Comparison of ENCODE assay signal across 1 cellular context in the genomic region with DNA sequence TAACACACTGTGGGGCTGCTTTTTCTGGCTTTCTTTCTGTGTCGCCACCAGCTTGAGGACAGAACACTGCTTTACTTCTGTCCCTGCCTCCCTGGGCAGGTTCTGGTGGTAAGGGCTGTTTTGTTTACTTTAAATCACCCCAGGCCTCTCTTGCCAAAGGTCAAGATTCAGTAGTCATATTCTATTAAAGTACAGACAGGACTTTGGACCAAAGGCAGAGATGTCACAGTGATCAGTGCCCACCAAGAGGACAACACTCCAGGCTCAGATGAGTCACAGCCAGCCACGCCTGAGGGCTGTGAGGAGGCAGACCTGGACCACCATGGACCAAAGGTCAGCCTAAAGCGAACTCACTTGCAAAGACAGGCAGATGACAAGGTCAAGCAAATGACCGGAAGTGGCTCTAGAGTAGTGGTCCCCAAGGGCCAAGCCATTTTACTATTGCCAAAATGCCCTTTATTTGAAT.
TF ChIP-seq lines count a peak whose summit lies in the region.

No MANE protein-coding gene starts in this region.

TF ChIP-seq in HepG2, 621 proteins besides CTCF, POLR2A, EP300 and RAD21 (continued from another document and continues in another):
- TF ChIP-seq, protein P1, sequence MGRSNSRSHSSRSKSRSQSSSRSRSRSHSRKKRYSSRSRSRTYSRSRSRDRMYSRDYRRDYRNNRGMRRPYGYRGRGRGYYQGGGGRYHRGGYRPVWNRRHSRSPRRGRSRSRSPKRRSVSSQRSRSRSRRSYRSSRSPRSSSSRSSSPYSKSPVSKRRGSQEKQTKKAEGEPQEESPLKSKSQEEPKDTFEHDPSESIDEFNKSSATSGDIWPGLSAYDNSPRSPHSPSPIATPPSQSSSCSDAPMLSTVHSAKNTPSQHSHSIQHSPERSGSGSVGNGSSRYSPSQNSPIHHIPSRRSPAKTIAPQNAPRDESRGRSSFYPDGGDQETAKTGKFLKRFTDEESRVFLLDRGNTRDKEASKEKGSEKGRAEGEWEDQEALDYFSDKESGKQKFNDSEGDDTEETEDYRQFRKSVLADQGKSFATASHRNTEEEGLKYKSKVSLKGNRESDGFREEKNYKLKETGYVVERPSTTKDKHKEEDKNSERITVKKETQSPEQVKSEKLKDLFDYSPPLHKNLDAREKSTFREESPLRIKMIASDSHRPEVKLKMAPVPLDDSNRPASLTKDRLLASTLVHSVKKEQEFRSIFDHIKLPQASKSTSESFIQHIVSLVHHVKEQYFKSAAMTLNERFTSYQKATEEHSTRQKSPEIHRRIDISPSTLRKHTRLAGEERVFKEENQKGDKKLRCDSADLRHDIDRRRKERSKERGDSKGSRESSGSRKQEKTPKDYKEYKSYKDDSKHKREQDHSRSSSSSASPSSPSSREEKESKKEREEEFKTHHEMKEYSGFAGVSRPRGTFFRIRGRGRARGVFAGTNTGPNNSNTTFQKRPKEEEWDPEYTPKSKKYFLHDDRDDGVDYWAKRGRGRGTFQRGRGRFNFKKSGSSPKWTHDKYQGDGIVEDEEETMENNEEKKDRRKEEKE (IDR thresholded peaks at IDR 0.05): no peak
- TF ChIP-seq ZNF3 (CRISPR knock-in tag; IDR thresholded peaks at IDR 0.05) (no peak), SAFB2 (CRISPR knock-in tag; IDR thresholded peaks at IDR 0.05; ENCODE audit: borderline replicate concordance, low read depth) (no peak), NAIF1 (CRISPR knock-in tag; IDR thresholded peaks at IDR 0.05; ENCODE audit: borderline replicate concordance) (no peak), HCFC1 (IDR thresholded peaks at IDR 0.05; ENCODE audit: low read depth, low read length) (no peak), GZF1 (CRISPR knock-in tag; IDR thresholded peaks at IDR 0.05) (no peak), ZNF326 (CRISPR knock-in tag; IDR thresholded peaks at IDR 0.05; ENCODE audit: borderline replicate concordance) (no peak), ZNF556 (CRISPR knock-in tag; IDR thresholded peaks at IDR 0.05; ENCODE audit: borderline replicate concordance) (no peak; the same call in 1 of the 2 replicates), FIP1L1 (IDR thresholded peaks at IDR 0.05; ENCODE audit: borderline replicate concordance, insufficient read depth, low read depth, low read length) (no peak), ZBTB7B (CRISPR knock-in tag; IDR thresholded peaks at IDR 0.05) (peak; percentile 99), RXRB (CRISPR knock-in tag; IDR thresholded peaks at IDR 0.05; ENCODE audit: borderline replicate concordance) (peak; percentile 88), ZNF546 (CRISPR knock-in tag; conservative IDR thresholded peaks at IDR 0.05) (no peak), PHF8 (CRISPR knock-in tag; IDR thresholded peaks at IDR 0.05) (no peak), RARA (CRISPR knock-in tag; IDR thresholded peaks at IDR 0.05) (peak; percentile 89), KDM5B (CRISPR knock-in tag; IDR thresholded peaks at IDR 0.05; ENCODE audit: borderline replicate concordance) (0 out of 2 replicates have a peak, but pooled peaks have one; percentile 27), SMARCE1 (IDR thresholded peaks at IDR 0.05; ENCODE audit: borderline replicate concordance) (no peak), PHF21A (CRISPR knock-in tag; IDR thresholded peaks at IDR 0.05) (peak; percentile 87), KAT8 (CRISPR knock-in tag; IDR thresholded peaks at IDR 0.05) (peak; percentile 62; the same call in 1 of the 2 replicates), KLF15 (CRISPR knock-in tag; IDR thresholded peaks at IDR 0.05; ENCODE audit: borderline replicate concordance) (no peak), ZMYM3 (CRISPR knock-in tag; IDR thresholded peaks at IDR 0.05) (peak; percentile 74), TBX3 (IDR thresholded peaks at IDR 0.05; ENCODE audit: borderline replicate concordance) (no peak), GPN1 (CRISPR knock-in tag; IDR thresholded peaks at IDR 0.05; ENCODE audit: borderline replicate concordance) (no peak), TAF15 (IDR thresholded peaks at IDR 0.05; ENCODE audit: low read depth, low read length, poor library complexity, severe bottlenecking) (no peak), MEIS1 (CRISPR knock-in tag; IDR thresholded peaks at IDR 0.05; ENCODE audit: borderline replicate concordance) (no peak), KLF12 (CRISPR knock-in tag; IDR thresholded peaks at IDR 0.05; ENCODE audit: borderline replicate concordance) (no peak), RAD51 (IDR thresholded peaks at IDR 0.05; ENCODE audit: borderline replicate concordance) (no peak), RNF219 (CRISPR knock-in tag; IDR thresholded peaks at IDR 0.05) (no peak), CENPT (CRISPR knock-in tag; IDR thresholded peaks at IDR 0.05; ENCODE audit: low read depth) (no peak), ZNF136 (CRISPR knock-in tag; IDR thresholded peaks at IDR 0.05; ENCODE audit: low read depth) (no peak), NFE2L2 (IDR thresholded peaks at IDR 0.05; ENCODE audit: low read length) (no peak), AKAP8 (CRISPR knock-in tag; IDR thresholded peaks at IDR 0.05) (peak; percentile 59; the same call in 1 of the 2 replicates), ZNF564 (CRISPR knock-in tag; IDR thresholded peaks at IDR 0.05) (no peak), EED (CRISPR knock-in tag; IDR thresholded peaks at IDR 0.05) (no peak), WIZ (CRISPR knock-in tag; IDR thresholded peaks at IDR 0.05) (peak; percentile 67; the same call in 1 of the 2 replicates), MAFF (IDR thresholded peaks at IDR 0.05; ENCODE audit: low read depth, low read length) (no peak), YEATS2 (CRISPR knock-in tag; IDR thresholded peaks at IDR 0.05; ENCODE audit: borderline replicate concordance) (no peak), SAP130 (CRISPR knock-in tag; IDR thresholded peaks at IDR 0.05; ENCODE audit: low read depth) (peak; percentile 69), MTF2 (CRISPR knock-in tag; IDR thresholded peaks at IDR 0.05; ENCODE audit: borderline replicate concordance) (no peak), SYNCRIP (IDR thresholded peaks at IDR 0.05; ENCODE audit: insufficient read depth, low read depth, low read length) (no peak), ZNF879 (CRISPR knock-in tag; IDR thresholded peaks at IDR 0.05) (no peak), SOX13 (IDR thresholded peaks at IDR 0.05) (no peak), SOX13 (CRISPR knock-in tag; conservative IDR thresholded peaks at IDR 0.05 in 1 of 2, IDR thresholded peaks at IDR 0.05 in 1 of 2) (peak in 1 of 2 experiments; percentile 79; a peak in 2 of 4 replicates), ETV5 (CRISPR knock-in tag; IDR thresholded peaks at IDR 0.05; ENCODE audit: borderline replicate concordance) (peak; percentile 77; the same call in 1 of the 2 replicates), U2AF1 (optimal IDR thresholded peaks at IDR 0.05; ENCODE audit: low read depth, low read length) (no peak), ZNF317 (CRISPR knock-in tag; IDR thresholded peaks at IDR 0.05) (peak; percentile 83), ZNF350 (CRISPR knock-in tag; IDR thresholded peaks at IDR 0.05; ENCODE audit: borderline replicate concordance, low read depth) (no peak; the same call in 1 of the 2 replicates), ZNF512 (CRISPR knock-in tag; IDR thresholded peaks at IDR 0.05) (no peak), ZFP1 (CRISPR knock-in tag; IDR thresholded peaks at IDR 0.05) (no peak), ZNF331 (CRISPR knock-in tag; IDR thresholded peaks at IDR 0.05) (0 out of 2 replicates have a peak, but pooled peaks have one; percentile 16), KLF16 (CRISPR knock-in tag; IDR thresholded peaks at IDR 0.05) (peak in 1 of 2 experiments; percentile 72; a peak in 1 of 4 replicates), DPF2 (CRISPR knock-in tag; IDR thresholded peaks at IDR 0.05; ENCODE audit: borderline replicate concordance, low read depth) (peak; percentile 37; the same call in 1 of the 2 replicates), MIXL1 (CRISPR knock-in tag; IDR thresholded peaks at IDR 0.05) (peak; percentile 50), ZNF772 (CRISPR knock-in tag; IDR thresholded peaks at IDR 0.05) (peak; percentile 12; the same call in 1 of the 2 replicates), TARDBP (CRISPR knock-in tag; IDR thresholded peaks at IDR 0.05) (peak; percentile 83; the same call in 1 of the 2 replicates), ZFP82 (CRISPR knock-in tag; IDR thresholded peaks at IDR 0.05; ENCODE audit: borderline replicate concordance) (no peak), ZSCAN9 (CRISPR knock-in tag; IDR thresholded peaks at IDR 0.05; ENCODE audit: borderline replicate concordance) (peak; percentile 85; the same call in 1 of the 2 replicates), NCOR1 (IDR thresholded peaks at IDR 0.05; ENCODE audit: borderline replicate concordance, low read length) (peak; percentile 95)
- TF ChIP-seq, protein P2, sequence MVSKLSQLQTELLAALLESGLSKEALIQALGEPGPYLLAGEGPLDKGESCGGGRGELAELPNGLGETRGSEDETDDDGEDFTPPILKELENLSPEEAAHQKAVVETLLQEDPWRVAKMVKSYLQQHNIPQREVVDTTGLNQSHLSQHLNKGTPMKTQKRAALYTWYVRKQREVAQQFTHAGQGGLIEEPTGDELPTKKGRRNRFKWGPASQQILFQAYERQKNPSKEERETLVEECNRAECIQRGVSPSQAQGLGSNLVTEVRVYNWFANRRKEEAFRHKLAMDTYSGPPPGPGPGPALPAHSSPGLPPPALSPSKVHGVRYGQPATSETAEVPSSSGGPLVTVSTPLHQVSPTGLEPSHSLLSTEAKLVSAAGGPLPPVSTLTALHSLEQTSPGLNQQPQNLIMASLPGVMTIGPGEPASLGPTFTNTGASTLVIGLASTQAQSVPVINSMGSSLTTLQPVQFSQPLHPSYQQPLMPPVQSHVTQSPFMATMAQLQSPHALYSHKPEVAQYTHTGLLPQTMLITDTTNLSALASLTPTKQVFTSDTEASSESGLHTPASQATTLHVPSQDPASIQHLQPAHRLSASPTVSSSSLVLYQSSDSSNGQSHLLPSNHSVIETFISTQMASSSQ (IDR thresholded peaks at IDR 0.05; ENCODE audit: low read depth): 0 out of 2 replicates have a peak, but pooled peaks have one; percentile 24
- TF ChIP-seq, protein P2 (CRISPR knock-in tag; IDR thresholded peaks at IDR 0.05; ENCODE audit: borderline replicate concordance): no peak
- TF ChIP-seq, protein P3, sequence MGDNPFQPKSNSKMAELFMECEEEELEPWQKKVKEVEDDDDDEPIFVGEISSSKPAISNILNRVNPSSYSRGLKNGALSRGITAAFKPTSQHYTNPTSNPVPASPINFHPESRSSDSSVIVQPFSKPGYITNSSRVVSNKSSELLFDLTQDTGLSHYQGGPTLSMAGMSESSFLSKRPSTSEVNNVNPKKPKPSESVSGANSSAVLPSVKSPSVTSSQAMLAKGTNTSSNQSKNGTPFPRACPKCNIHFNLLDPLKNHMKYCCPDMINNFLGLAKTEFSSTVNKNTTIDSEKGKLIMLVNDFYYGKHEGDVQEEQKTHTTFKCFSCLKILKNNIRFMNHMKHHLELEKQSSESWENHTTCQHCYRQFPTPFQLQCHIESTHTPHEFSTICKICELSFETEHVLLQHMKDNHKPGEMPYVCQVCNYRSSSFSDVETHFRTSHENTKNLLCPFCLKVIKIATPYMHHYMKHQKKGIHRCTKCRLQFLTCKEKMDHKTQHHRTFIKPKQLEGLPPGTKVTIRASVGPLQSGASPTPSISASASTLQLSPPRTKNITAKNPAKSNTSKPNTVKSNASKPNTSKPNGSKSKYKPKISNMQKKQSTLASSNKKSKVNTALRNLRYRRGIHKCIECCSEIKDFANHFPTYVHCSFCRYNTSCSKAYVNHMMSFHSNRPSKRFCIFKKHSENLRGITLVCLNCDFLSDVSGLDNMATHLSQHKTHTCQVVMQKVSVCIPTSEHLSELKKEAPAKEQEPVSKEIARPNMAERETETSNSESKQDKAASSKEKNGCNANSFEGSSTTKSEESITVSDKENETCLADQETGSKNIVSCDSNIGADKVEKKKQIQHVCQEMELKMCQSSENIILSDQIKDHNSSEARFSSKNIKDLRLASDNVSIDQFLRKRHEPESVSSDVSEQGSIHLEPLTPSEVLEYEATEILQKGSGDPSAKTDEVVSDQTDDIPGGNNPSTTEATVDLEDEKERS (CRISPR knock-in tag; IDR thresholded peaks at IDR 0.05): peak; percentile 83; the same call in 1 of the 2 replicates
